Comparison of ENCODE assay signal across 30 cellular contexts in genomic region chr9:135577256-135577655, GRCh38. TPM values are rescaled to one million over a fixed set of nuclear protein-coding genes. Genes with fewer than 3 reads are reported as not detected.
"Had no signal": no experiment of that assay in that cellular context is flagged by ENCODE, and none has a peak within 500 bp of the region (broad histone marks: within the 10 kb centered on the region; RNA-seq: fewer than 3 reads in every experiment).

No MANE protein-coding gene starts in this region.

- H3K4me3 ChIP-seq: ascending aorta, cardiac muscle cell had no signal

- H3K27ac ChIP-seq: ascending aorta, cardiac muscle cell, VCaP had no signal

- DNase-seq: activated B cell treated with CpG ODN at 0.5 μM for 24 hours; activated CD4-positive, alpha-beta memory T cell treated with anti-CD3 and anti-CD28 coated beads, Interleukin-2, amount 10 ng/mL, durations not matched to agents 7 days and 5 days; activated CD4-positive, alpha-beta T cell treated with anti-CD3 and anti-CD28 coated beads for 4 hours; activated CD4-positive, alpha-beta T cell treated with anti-CD3 and anti-CD28 coated beads, Interleukin-2, amount 10 ng/mL, durations not matched to agents 24 days and 14 days; activated CD4-positive, alpha-beta T cell treated with anti-CD3 and anti-CD28 coated beads, Interleukin-2, amount 50 U/mL, for 1 hour; activated CD4-positive, alpha-beta T cell treated with anti-CD3 and anti-CD28 coated beads, Interleukin-2, amount 50 U/mL, for 4 hours; activated CD4-positive, CD25-positive, alpha-beta regulatory T cell treated with anti-CD3 and anti-CD28 coated beads, Interleukin-2, amount 50 U/mL, for 72 hours; activated CD8-positive, alpha-beta memory T cell treated with anti-CD3 and anti-CD28 coated beads, Interleukin-2, amount 50 U/mL, for 4 hours; activated CD8-positive, alpha-beta T cell treated with anti-CD3 and anti-CD28 coated beads, Interleukin-2, amount 10 ng/mL, durations not matched to agents 7 days and 5 days; activated effector memory CD4-positive, alpha-beta T cell treated with Interleukin-2 at 50 U/mL for 16 hours; activated gamma-delta T cell; activated naive CD4-positive, alpha-beta T cell treated with anti-CD3 and anti-CD28 coated beads, Interleukin-2, amount 10 ng/mL, durations not matched to agents 7 days and 5 days; activated naive CD4-positive, alpha-beta T cell treated with Interleukin-2 at 50 U/mL for 16 hours; activated naive CD8-positive, alpha-beta T cell treated with anti-CD3 and anti-CD28 coated beads, Interleukin-2, amount 10 ng/mL, durations not matched to agents 7 days and 5 days; activated naive CD8-positive, alpha-beta T cell treated with anti-CD3 and anti-CD28 coated beads, Interleukin-2, amount 50 U/mL, for 24 hours; activated T-cell treated with anti-CD3 and anti-CD28 coated beads, Interleukin-2, amount 50 U/mL, for 24 hours; activated T-cell treated with anti-CD3 and anti-CD28 coated beads, Interleukin-2, amount 50 U/mL, for 48 hours; amygdala; anterior cingulate cortex; caudate nucleus; SW 1271; T-helper 1 cell; T-helper 2 cell; T-helper 9 cell had no signal

- H3K27me3 ChIP-seq: ascending aorta, cardiac muscle cell had no signal

- H3K36me3 ChIP-seq: ascending aorta, cardiac muscle cell had no signal

- H3K4me1 ChIP-seq: ascending aorta had no signal

- H3K9me3 ChIP-seq: ascending aorta had no signal

RNA-seq across cellular contexts. Expression of gene PAEP, which starts 15.7 kb away (rescaled TPM):
- total RNA-seq: activated B cell treated with CpG ODN at 0.5 μM for 24 hours; activated CD4-positive, alpha-beta memory T cell treated with anti-CD3 and anti-CD28 coated beads, Interleukin-2, amount 10 ng/mL, durations not matched to agents 7 days and 5 days; activated CD4-positive, alpha-beta T cell treated with anti-CD3 and anti-CD28 coated beads, Interleukin-2, amount 10 ng/mL, durations not matched to agents 24 days and 14 days; activated CD8-positive, alpha-beta memory T cell treated with anti-CD3 and anti-CD28 coated beads for 36 hours; activated CD8-positive, alpha-beta T cell treated with anti-CD3 and anti-CD28 coated beads, Interleukin-2, amount 10 ng/mL, durations not matched to agents 7 days and 5 days; activated naive CD8-positive, alpha-beta T cell treated with anti-CD3 and anti-CD28 coated beads, Interleukin-2, amount 10 ng/mL, durations not matched to agents 7 days and 5 days; activated T-helper 2 cell treated with anti-CD3 and anti-CD28 coated beads, Interferon-gamma antibody, Interleukin-2, Interleukin-4, amounts not matched to agents 10 μg/mL and 5 μg/mL and 100 μg/mL, durations not matched to agents 14 hours and 24 hours and 36 hours; ascending aorta; bronchial epithelial cell; cardiac muscle cell had no signal

RNA-seq across cellular contexts. Expression of gene OBP2A, which starts 31.3 kb away (rescaled TPM):
- total RNA-seq: activated B cell treated with CpG ODN at 0.5 μM for 24 hours; activated CD4-positive, alpha-beta memory T cell treated with anti-CD3 and anti-CD28 coated beads, Interleukin-2, amount 10 ng/mL, durations not matched to agents 7 days and 5 days; activated CD4-positive, alpha-beta T cell treated with anti-CD3 and anti-CD28 coated beads, Interleukin-2, amount 10 ng/mL, durations not matched to agents 24 days and 14 days; activated CD8-positive, alpha-beta memory T cell treated with anti-CD3 and anti-CD28 coated beads for 36 hours; activated CD8-positive, alpha-beta T cell treated with anti-CD3 and anti-CD28 coated beads, Interleukin-2, amount 10 ng/mL, durations not matched to agents 7 days and 5 days; activated naive CD8-positive, alpha-beta T cell treated with anti-CD3 and anti-CD28 coated beads, Interleukin-2, amount 10 ng/mL, durations not matched to agents 7 days and 5 days; activated T-helper 2 cell treated with anti-CD3 and anti-CD28 coated beads, Interferon-gamma antibody, Interleukin-2, Interleukin-4, amounts not matched to agents 10 μg/mL and 5 μg/mL and 100 μg/mL, durations not matched to agents 14 hours and 24 hours and 36 hours; ascending aorta; bronchial epithelial cell; cardiac muscle cell had no signal

RNA-seq across cellular contexts. Expression of gene LCN1, which starts 56.0 kb away (rescaled TPM):
- total RNA-seq: activated B cell treated with CpG ODN at 0.5 μM for 24 hours; activated CD4-positive, alpha-beta memory T cell treated with anti-CD3 and anti-CD28 coated beads, Interleukin-2, amount 10 ng/mL, durations not matched to agents 7 days and 5 days; activated CD4-positive, alpha-beta T cell treated with anti-CD3 and anti-CD28 coated beads, Interleukin-2, amount 10 ng/mL, durations not matched to agents 24 days and 14 days; activated CD8-positive, alpha-beta memory T cell treated with anti-CD3 and anti-CD28 coated beads for 36 hours; activated CD8-positive, alpha-beta T cell treated with anti-CD3 and anti-CD28 coated beads, Interleukin-2, amount 10 ng/mL, durations not matched to agents 7 days and 5 days; activated naive CD8-positive, alpha-beta T cell treated with anti-CD3 and anti-CD28 coated beads, Interleukin-2, amount 10 ng/mL, durations not matched to agents 7 days and 5 days; activated T-helper 2 cell treated with anti-CD3 and anti-CD28 coated beads, Interferon-gamma antibody, Interleukin-2, Interleukin-4, amounts not matched to agents 10 μg/mL and 5 μg/mL and 100 μg/mL, durations not matched to agents 14 hours and 24 hours and 36 hours; ascending aorta; bronchial epithelial cell; cardiac muscle cell had no signal
